Comparison of ENCODE assay signal across 13 cellular contexts in the genomic region with DNA sequence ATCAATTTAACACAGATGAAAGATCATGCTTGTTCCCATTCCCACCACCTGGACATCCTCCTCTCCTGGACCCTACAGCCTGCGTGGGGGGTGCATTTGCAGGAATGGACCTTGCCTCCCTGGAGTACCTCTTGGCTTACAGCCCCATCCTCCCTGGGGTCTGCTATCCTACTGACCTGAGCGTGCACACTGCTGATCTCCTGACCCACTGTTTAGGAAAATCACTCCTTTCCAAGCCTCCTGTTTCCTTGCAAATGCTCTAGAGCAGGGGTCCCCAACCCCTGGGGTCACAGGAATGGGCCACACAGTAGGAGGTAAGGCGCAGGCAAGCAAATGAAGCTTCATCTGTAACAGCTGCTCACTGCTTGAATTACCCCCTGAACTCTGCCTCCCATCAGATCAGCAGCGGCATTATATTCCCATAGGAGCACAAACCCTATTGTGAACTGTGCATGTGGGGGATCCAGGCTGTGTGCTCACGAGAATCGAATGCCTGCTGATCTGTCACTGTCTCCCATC.
"Had no signal": no experiment of that assay in that cellular context is flagged by ENCODE, and none has a peak within 500 bp of the region (broad histone marks: within the 10 kb centered on the region; RNA-seq: fewer than 3 reads in every experiment).

No MANE protein-coding gene starts in this region.

- H3K27ac ChIP-seq: lower lobe of right lung had no signal

- H3K9me3 ChIP-seq: lower lobe of right lung had no signal

- H3K27ac Mint-ChIP-seq: activated naive CD8-positive, alpha-beta T cell treated with anti-CD3 and anti-CD28 coated beads, Interleukin-2, amount 10 ng/mL, durations not matched to agents 7 days and 5 days; activated T-helper 2 cell treated with anti-CD3 and anti-CD28 coated beads, Interferon-gamma antibody, Interleukin-2, Interleukin-4, amounts not matched to agents 10 μg/mL and 5 μg/mL and 100 μg/mL, durations not matched to agents 14 hours and 24 hours and 36 hours; effector memory CD8-positive, alpha-beta T cell; progenitor cell of endocrine pancreas; stimulated activated naive CD8-positive, alpha-beta T cell treated with anti-CD3 and anti-CD28 coated beads, Interleukin-15, Interleukin-2, amounts not matched to agents 100 ng/mL and 50 ng/mL, for 24 hours; T-helper 1 cell treated with Interleukin-12 subunit alpha and Interleukin-12 subunit beta and Interleukin-4 antibody, amounts not matched to agents 30 μg/mL and 1 μg/mL, for 36 hours had no signal

- H3K36me3 ChIP-seq: lower lobe of right lung had no signal

- H3K4me3 ChIP-seq: lower lobe of right lung had no signal

- H3K4me3 Mint-ChIP-seq: activated naive CD8-positive, alpha-beta T cell treated with anti-CD3 and anti-CD28 coated beads, Interleukin-2, amount 10 ng/mL, durations not matched to agents 7 days and 5 days; naive thymus-derived CD8-positive, alpha-beta T cell; stimulated activated naive CD8-positive, alpha-beta T cell treated with anti-CD3 and anti-CD28 coated beads, Interleukin-15, Interleukin-2, amounts not matched to agents 100 ng/mL and 50 ng/mL, for 24 hours; T-helper 1 cell treated with Interleukin-12 subunit alpha and Interleukin-12 subunit beta and Interleukin-4 antibody, amounts not matched to agents 30 μg/mL and 1 μg/mL, for 36 hours had no signal

- H3K36me3 Mint-ChIP-seq: activated naive CD8-positive, alpha-beta T cell treated with anti-CD3 and anti-CD28 coated beads, Interleukin-2, amount 10 ng/mL, durations not matched to agents 7 days and 5 days; naive thymus-derived CD8-positive, alpha-beta T cell had no signal

- DNase-seq: activated CD4-positive, alpha-beta T cell treated with anti-CD3 and anti-CD28 coated beads, Interleukin-2, amount 50 U/mL, for 4 hours; activated naive CD4-positive, alpha-beta T cell treated with Interleukin-2 at 50 U/mL for 16 hours; activated naive CD8-positive, alpha-beta T cell treated with anti-CD3 and anti-CD28 coated beads, Interleukin-2, amount 10 ng/mL, durations not matched to agents 7 days and 5 days; amygdala; effector memory CD8-positive, alpha-beta T cell; hippocampal formation; lower lobe of right lung; naive thymus-derived CD8-positive, alpha-beta T cell; trophoblast cell had no signal

- ATAC-seq: effector memory CD8-positive, alpha-beta T cell; lower lobe of right lung; naive thymus-derived CD8-positive, alpha-beta T cell had no signal

- H3K9me3 Mint-ChIP-seq: activated naive CD8-positive, alpha-beta T cell treated with anti-CD3 and anti-CD28 coated beads, Interleukin-2, amount 10 ng/mL, durations not matched to agents 7 days and 5 days; activated T-helper 2 cell treated with anti-CD3 and anti-CD28 coated beads, Interferon-gamma antibody, Interleukin-2, Interleukin-4, amounts not matched to agents 10 μg/mL and 5 μg/mL and 100 μg/mL, durations not matched to agents 14 hours and 24 hours and 36 hours; effector memory CD8-positive, alpha-beta T cell; naive thymus-derived CD8-positive, alpha-beta T cell; stimulated activated naive CD8-positive, alpha-beta T cell treated with anti-CD3 and anti-CD28 coated beads, Interleukin-15, Interleukin-2, amounts not matched to agents 100 ng/mL and 50 ng/mL, for 24 hours; T-helper 1 cell treated with Interleukin-12 subunit alpha and Interleukin-12 subunit beta and Interleukin-4 antibody, amounts not matched to agents 30 μg/mL and 1 μg/mL, for 36 hours had no signal

- H3K4me1 Mint-ChIP-seq: activated naive CD8-positive, alpha-beta T cell treated with anti-CD3 and anti-CD28 coated beads, Interleukin-2, amount 10 ng/mL, durations not matched to agents 7 days and 5 days had no signal
